16 cellular contexts compared by ENCODE assay signal in genomic region chr11:112728288-112728687, GRCh38.
DNase-seq lines count a peak whose midpoint lies in the region; ATAC-seq and TF ChIP-seq lines count a peak whose summit lies in the region.
"Had no signal": no experiment of that assay in that cellular context is flagged by ENCODE, and none has a peak within 500 bp of the region (broad histone marks: within the 10 kb centered on the region; RNA-seq: fewer than 3 reads in every experiment).

No MANE protein-coding gene starts in this region.

- H3K9me2 ChIP-seq in Karpas-422 (replicated peaks; ENCODE audit: insufficient read depth, low read length) = no peaks in the 10 kb centered on the region

- no peak overlapping the region for H2AFZ ChIP-seq in Karpas-422 (ENCODE audit: low read length)

- H3K4me1 ChIP-seq in Karpas-422 (ENCODE audit: low read length) (no peaks in the 10 kb centered on the region), vagina (no peaks in the 10 kb centered on the region)
- no peaks in the 10 kb centered on the region for H3K4me1 ChIP-seq in CD8-positive, alpha-beta memory T cell (ENCODE audit: insufficient read depth, low read length)
- H3K4me1 ChIP-seq: HAP-1 had no signal

- H3K9me3 ChIP-seq in Karpas-422 (ENCODE audit: low read length) = no peaks in the 10 kb centered on the region
- no peaks in the 10 kb centered on the region for H3K9me3 ChIP-seq in vagina
- H3K9me3 ChIP-seq in CD8-positive, alpha-beta memory T cell (ENCODE audit: low read length) = no peaks in the 10 kb centered on the region
- H3K9me3 ChIP-seq: HAP-1 had no signal

- no peaks in the 10 kb centered on the region for H3K4me1 Mint-ChIP-seq in CD8-positive, alpha-beta memory T cell

- DNase-seq in Karpas-422 (peak; percentile 41), MV-4-11 (lab: John Stamatoyannopoulos, UW) (peak; percentile 19), islet precursor cell (peak; percentile 30), vagina (ENCODE audit: extremely low spot score in 2 of 2) (peak; percentile 40 to 54)
- DNase-seq in CD8-positive, alpha-beta memory T cell = no peak
- DNase-seq: C1 segment of cervical spinal cord; CD8-positive, alpha-beta T cell; DMS 273 treated with DMSO at 0.1 percent for 48 hours; DMS79; EL; GDM1; GOT3; HFFc6 had no signal

- H3K36me3 ChIP-seq in Karpas-422 (ENCODE audit: insufficient read depth, low read length) (no peaks in the 10 kb centered on the region), vagina (no peaks in the 10 kb centered on the region)
- H3K36me3 ChIP-seq in CD8-positive, alpha-beta memory T cell (ENCODE audit: insufficient read depth, low read length) = no peaks in the 10 kb centered on the region
- H3K36me3 ChIP-seq: HAP-1 had no signal

- H3K27me3 ChIP-seq in Karpas-422 (ENCODE audit: low read length) = no peaks in the 10 kb centered on the region
- H3K27me3 ChIP-seq in vagina = no peaks in the 10 kb centered on the region
- no peaks in the 10 kb centered on the region for H3K27me3 ChIP-seq in CD8-positive, alpha-beta memory T cell (ENCODE audit: insufficient read depth, low read length, poor library complexity, severe bottlenecking)

- H3K27ac ChIP-seq in Karpas-422 (ENCODE audit: low read length) (no peak overlapping the region), vagina (peak overlapping the region; percentile 64)
- H3K27ac ChIP-seq in CD8-positive, alpha-beta memory T cell (ENCODE audit: low read depth, low read length) = no peak overlapping the region

- peaks cover 7% of the 10 kb centered on the region in 2 donors for H3K27me3 Mint-ChIP-seq in CD8-positive, alpha-beta memory T cell

- no peak for TF ChIP-seq CTCF in vagina (IDR thresholded peaks at IDR 0.05)

- H3K4me3 ChIP-seq in Karpas-422 (ENCODE audit: low read length) = no peak overlapping the region
- no peak overlapping the region for H3K4me3 ChIP-seq in vagina
- no peak overlapping the region for H3K4me3 ChIP-seq in CD8-positive, alpha-beta memory T cell (ENCODE audit: low read length)
- H3K4me3 ChIP-seq: GM12878, HAP-1 had no signal

- H3K9ac ChIP-seq in Karpas-422 (ENCODE audit: low read length) = no peak overlapping the region

- CTCF ChIA-PET in CD8-positive, alpha-beta memory T cell (lab: Charles Lee) = no interaction called here

- H3K79me2 ChIP-seq in Karpas-422 (ENCODE audit: low read length) = no peaks in the 10 kb centered on the region

- H3K36me3 Mint-ChIP-seq in CD8-positive, alpha-beta memory T cell = no peaks in the 10 kb centered on the region
- H3K36me3 Mint-ChIP-seq: CD8-positive, alpha-beta T cell had no signal

- no peak for ATAC-seq in GM21390 (IDR thresholded peaks at IDR 0.05; ENCODE audit: unreplicated experiment)
- ATAC-seq: CD8-positive, alpha-beta T cell; GM12878 had no signal

- POLR2A ChIA-PET in CD8-positive, alpha-beta memory T cell (lab: Charles Lee) = no interaction called here

- intact Hi-C loops in vagina (cut with DNase I) = no loop called here

- TF ChIP-seq POLR2A in vagina (IDR thresholded peaks at IDR 0.05) = no peak

- no peak overlapping the region for H3K4me3 Mint-ChIP-seq in CD8-positive, alpha-beta memory T cell
- H3K4me3 Mint-ChIP-seq: CD8-positive, alpha-beta T cell; HFFc6 had no signal

- H4K20me1 ChIP-seq in Karpas-422 (ENCODE audit: insufficient read depth, low read depth, low read length) = no peaks in the 10 kb centered on the region

- H3K4me2 ChIP-seq in Karpas-422 (ENCODE audit: low read depth, low read length, poor library complexity, severe bottlenecking) = no peak overlapping the region

- H3K27ac Mint-ChIP-seq in CD8-positive, alpha-beta memory T cell = no peak overlapping the region
- H3K27ac Mint-ChIP-seq: CD8-positive, alpha-beta T cell; HFFc6 had no signal

- peaks cover 0 to 4% (median 0%) of the 10 kb centered on the region in 5 donors for H3K9me3 Mint-ChIP-seq in CD8-positive, alpha-beta memory T cell
- H3K9me3 Mint-ChIP-seq: CD8-positive, alpha-beta T cell had no signal

Comparison
In these comparisons a context has a peak if more than half of its experiments do, and no peak if none do; other contexts are left out.
1. DNase-seq: peak in Karpas-422 (single experiment), MV-4-11 (single experiment), islet precursor cell (single experiment) and vagina (2 of 2); none in CD8-positive, alpha-beta memory T cell (0 of 5).